Comparison of ENCODE assay signal across 13 cellular contexts in genomic region chr14:51871846-51872245, GRCh38. TPM values are rescaled to one million over a fixed set of nuclear protein-coding genes. Genes with fewer than 3 reads are reported as not detected.
DNase-seq lines count a peak whose midpoint lies in the region; ATAC-seq, FAIRE-seq and TF ChIP-seq lines count a peak whose summit lies in the region.
"Had no signal": no experiment of that assay in that cellular context is flagged by ENCODE, and none has a peak within 500 bp of the region (broad histone marks: within the 10 kb centered on the region; RNA-seq: fewer than 3 reads in every experiment).

No MANE protein-coding gene starts in this region.

- BruUV-seq in PC-9 (replicated peaks; lab: Mats Ljungman, UMichigan), result no TSS peak
- BruUV-seq in HepG2 (replicated peaks; lab: Mats Ljungman, UMichigan), result no TSS peak

- POLR2A ChIA-PET in PC-9 (lab: Charles Lee; ENCODE audit: unreplicated experiment) (interaction anchor here (0.5 kb wide), 1 partner anchor 87 kb away, joined by 3 read pairs; no protein-coding TSS in a partner anchor), HepG2 (lab: Yijun Ruan, JAX) (no interaction called here)

- TF ChIP-seq RAD21 in HepG2 (CRISPR knock-in tag; IDR thresholded peaks at IDR 0.05), result no peak

- no peak for FAIRE-seq in HepG2 (lab: Jason Lieb, UNC)
- FAIRE-seq: H54, TTC549 had no signal

- H3K27ac ChIP-seq in PC-9, result 0 out of 2 replicates have a peak overlapping the region, but pooled peaks have one; percentile 78
- no peak overlapping the region for H3K27ac ChIP-seq in endodermal cell (ENCODE audit: low read depth, low read length)
- no peak overlapping the region for H3K27ac ChIP-seq in HepG2 (ENCODE audit: extremely low read length, insufficient read depth, low read length)

- H3K4me3 Mint-ChIP-seq in activated naive CD4-positive, alpha-beta T cell treated with anti-CD3 and anti-CD28 coated beads, Interleukin-2, amount 50 U/mL, for 24 hours, result peak overlapping the region; percentile 51
- H3K4me3 Mint-ChIP-seq in central memory CD8-positive, alpha-beta T cell, result peak overlapping the region; percentile 64
- no peak overlapping the region for H3K4me3 Mint-ChIP-seq in endodermal cell

- H3K9me3 ChIP-seq in PC-9 (ENCODE audit: insufficient read depth, low read depth) (no peaks in the 10 kb centered on the region), endodermal cell (ENCODE audit: control insufficient read depth, low read length) (no peaks in the 10 kb centered on the region), HepG2 (ENCODE audit: low read length) (no peaks in the 10 kb centered on the region)

- H3K36me3 ChIP-seq in PC-9 (ENCODE audit: low read depth) (no peaks in the 10 kb centered on the region), endodermal cell (ENCODE audit: control insufficient read depth, insufficient read depth, low read length) (no peaks in the 10 kb centered on the region), HepG2 (replicated peaks in 1 of 2; ENCODE audit: control insufficient read depth in 1 of 2, insufficient read depth in 2 of 2, low read length in 2 of 2) (no peaks in the 10 kb centered on the region)

- H3K4me3 ChIP-seq in PC-9 (no peak overlapping the region), endodermal cell (ENCODE audit: low read length) (no peak overlapping the region), foreskin fibroblast (ENCODE audit: low read depth in 1 of 2, low read length in 2 of 2) (no peak overlapping the region), HepG2 (replicated peaks in 1 of 3; ENCODE audit: insufficient read depth in 1 of 3, low read depth in 2 of 3, low read length in 3 of 3) (no peak overlapping the region)

- no peaks in the 10 kb centered on the region for H3K9me3 Mint-ChIP-seq in activated naive CD4-positive, alpha-beta T cell treated with anti-CD3 and anti-CD28 coated beads, Interleukin-2, amount 50 U/mL, for 24 hours
- H3K9me3 Mint-ChIP-seq in central memory CD8-positive, alpha-beta T cell, result no peaks in the 10 kb centered on the region
- H3K9me3 Mint-ChIP-seq in endodermal cell, result no peaks in the 10 kb centered on the region

- whole genome bisulfite sequencing in endodermal cell (ENCODE audit: insufficient coverage in 1 of 2, insufficient read length in 1 of 2), 2 experiments, result 87 to 100% methylated on average over 2 of the region's 2 CpGs
- WGBS in HepG2 (ENCODE audit: low lambda C conversion rate), result 0% methylated on average over 2 of the region's 2 CpGs

- no peak for ATAC-seq in central memory CD8-positive, alpha-beta T cell (replicated peaks; ENCODE audit: extremely low read depth, poor library complexity, severe bottlenecking)
- ATAC-seq in HepG2 (no peak), HG02870 (IDR thresholded peaks at IDR 0.05; ENCODE audit: unreplicated experiment) (no peak)

- H3K4me1 ChIP-seq in PC-9 (replicated peaks; ENCODE audit: insufficient read depth) (peaks cover 30% of the 10 kb centered on the region), endodermal cell (ENCODE audit: control insufficient read depth, insufficient read depth, low read length) (peaks cover 11% of the 10 kb centered on the region), HepG2 (ENCODE audit: insufficient read depth, low read length) (no peaks in the 10 kb centered on the region)

- DNase-seq in activated naive CD4-positive, alpha-beta T cell treated with anti-CD3 and anti-CD28 coated beads, Interleukin-2, amount 50 U/mL, for 16 hours, result no peak
- DNase-seq in PC-9 (no peak), endodermal cell (no peak), foreskin fibroblast (no peak), HepG2 (ENCODE audit: low spot score) (no peak)
- no peak for DNase-seq in central memory CD8-positive, alpha-beta T cell (ENCODE audit: low spot score in 2 of 2)
- DNase-seq: AML-193; amniotic stem cell; stimulated activated naive CD4-positive, alpha-beta T cell had no signal

- TF ChIP-seq CTCF in PC-9 (conservative IDR thresholded peaks at IDR 0.05) (no peak), endodermal cell (conservative IDR thresholded peaks at IDR 0.05) (no peak), foreskin fibroblast (IDR thresholded peaks at IDR 0.05; ENCODE audit: low read depth, low read length) (no peak), HepG2 (CRISPR knock-in tag; IDR thresholded peaks at IDR 0.05) (no peak)

- TF ChIP-seq POLR2A in HepG2 (IDR thresholded peaks at IDR 0.05; ENCODE audit: insufficient read depth in 1 of 2, low read depth in 2 of 2, low read length in 2 of 2), result no peak

- no peaks in the 10 kb centered on the region for H3K9me2 ChIP-seq in PC-9 (ENCODE audit: insufficient read depth)

- intact Hi-C loops in PC-9 (cut with micrococcal nuclease; ENCODE audit: unreplicated experiment), result no loop called here
- intact Hi-C loops in HepG2 (cut with micrococcal nuclease; ENCODE audit: unreplicated experiment), result no loop called here

- H3F3A ChIP-seq in PC-9 (ENCODE audit: insufficient read depth, low read depth), result peaks cover 19% of the 10 kb centered on the region; the same call in 1 of the 2 replicates

- CTCF ChIA-PET in PC-9 (lab: Charles Lee) (no interaction called here), HepG2 (lab: Yijun Ruan, JAX; ENCODE audit: low intra/inter-chr PET ratio, low total read pairs) (no interaction called here)

- in situ Hi-C loops in HepG2 (cut with HindIII; ENCODE audit: extremely low pct_ligation_motif_present, low pct_unique_long_range_greater_than_20kb), result no loop called here

- H3K27me3 ChIP-seq in PC-9 (ENCODE audit: insufficient read depth, low read depth) (no peaks in the 10 kb centered on the region), endodermal cell (ENCODE audit: control insufficient read depth, insufficient read depth, low read length, poor library complexity, severe bottlenecking) (no peaks in the 10 kb centered on the region), HepG2 (ENCODE audit: control insufficient read depth in 1 of 2, insufficient read depth in 2 of 2, low read length in 2 of 2) (peaks cover 0 to 3% of the 10 kb centered on the region in 2 experiments; a peak in 1 of 5 replicates)

- H4K20me1 ChIP-seq in PC-9 (ENCODE audit: insufficient read depth) (no peaks in the 10 kb centered on the region), HepG2 (ENCODE audit: insufficient read depth, low read length) (no peaks in the 10 kb centered on the region)

- H2AFZ ChIP-seq in PC-9 (no peak overlapping the region), HepG2 (ENCODE audit: low read length) (no peak overlapping the region)

- TF ChIP-seq EP300 in HepG2 (IDR thresholded peaks at IDR 0.05; ENCODE audit: low read depth in 2 of 2, low read length in 2 of 2) (no peak), HepG2 (CRISPR knock-in tag; IDR thresholded peaks at IDR 0.05; ENCODE audit: borderline replicate concordance) (no peak)

- H3K27me3 Mint-ChIP-seq in activated naive CD4-positive, alpha-beta T cell treated with anti-CD3 and anti-CD28 coated beads, Interleukin-2, amount 50 U/mL, for 24 hours, result no peaks in the 10 kb centered on the region
- no peaks in the 10 kb centered on the region for H3K27me3 Mint-ChIP-seq in central memory CD8-positive, alpha-beta T cell
- no peaks in the 10 kb centered on the region for H3K27me3 Mint-ChIP-seq in endodermal cell (ENCODE audit: insufficient read depth)

- H3K9ac ChIP-seq in endodermal cell (ENCODE audit: extremely low read depth, low read length, poor library complexity, severe bottlenecking) (no peak overlapping the region), HepG2 (ENCODE audit: insufficient read depth, low read depth, low read length) (no peak overlapping the region)

- peak overlapping the region; percentile 66 for H3K27ac Mint-ChIP-seq in activated naive CD4-positive, alpha-beta T cell treated with anti-CD3 and anti-CD28 coated beads, Interleukin-2, amount 50 U/mL, for 24 hours
- no peak overlapping the region for H3K27ac Mint-ChIP-seq in central memory CD8-positive, alpha-beta T cell (ENCODE audit: low read depth)
- H3K27ac Mint-ChIP-seq in endodermal cell, result no peak overlapping the region

- H3K4me2 ChIP-seq in PC-9 (no peak overlapping the region), HepG2 (ENCODE audit: low read depth, low read length) (no peak overlapping the region)

- peaks cover 14% of the 10 kb centered on the region for H3K36me3 Mint-ChIP-seq in activated naive CD4-positive, alpha-beta T cell treated with anti-CD3 and anti-CD28 coated beads, Interleukin-2, amount 50 U/mL, for 24 hours
- peaks cover 36% of the 10 kb centered on the region for H3K36me3 Mint-ChIP-seq in central memory CD8-positive, alpha-beta T cell (ENCODE audit: insufficient read depth)
- no peaks in the 10 kb centered on the region for H3K36me3 Mint-ChIP-seq in endodermal cell (ENCODE audit: low read depth)

- H3K4me1 Mint-ChIP-seq in activated naive CD4-positive, alpha-beta T cell treated with anti-CD3 and anti-CD28 coated beads, Interleukin-2, amount 50 U/mL, for 24 hours, result peaks cover 44% of the 10 kb centered on the region
- H3K4me1 Mint-ChIP-seq in central memory CD8-positive, alpha-beta T cell, result peaks cover 52% of the 10 kb centered on the region
- H3K4me1 Mint-ChIP-seq in endodermal cell, result peaks cover 30% of the 10 kb centered on the region

- H3K79me2 ChIP-seq in PC-9 (ENCODE audit: low read depth) (no peaks in the 10 kb centered on the region), HepG2 (ENCODE audit: insufficient read depth, low read length) (no peaks in the 10 kb centered on the region)

RNA-seq across cellular contexts. Expression of gene GNG2, which starts 11.4 kb away (rescaled TPM):
- 0.33 TPM in 1 of 2 replicates, not detected in the other for total RNA-seq in PC-9 (2021)
- total RNA-seq in endodermal cell, result 10 to 100 TPM; 47.9 to 51.6 TPM
- 92.2 TPM for polyA plus RNA-seq in endodermal cell (2013, experiment 1 of 2)
- 85.9 TPM for polyA plus RNA-seq in endodermal cell (2013, experiment 2 of 2)
- total RNA-seq in HepG2 (2016; rRNA removed; fragmentation: Illumina TruSeq; extraction: Trizol), result not detected in 2 replicates
- total RNA-seq in HepG2 (2016; cell fraction: cytosol; rRNA removed; fragmentation: Illumina TruSeq; extraction: Trizol; ENCODE audit: low read depth), result not detected in 2 replicates
- not detected in 2 replicates for total RNA-seq in HepG2 (2016; cell fraction: insoluble cytoplasmic fraction; rRNA removed; fragmentation: Illumina TruSeq; extraction: Trizol)
- not detected in 2 replicates for total RNA-seq in HepG2 (2016; cell fraction: membrane; rRNA removed; fragmentation: Illumina TruSeq; extraction: Trizol)
- total RNA-seq in HepG2 (2016; cell fraction: nucleus; rRNA removed; fragmentation: Illumina TruSeq; extraction: Trizol), result not detected in 2 replicates
- not detected in 2 replicates for polyA plus RNA-seq in HepG2 (2011; rRNA removed)
- not detected in 2 replicates for polyA plus RNA-seq in HepG2 (2011; cell fraction: cytosol; rRNA removed)
- not detected in 2 replicates for polyA plus RNA-seq in HepG2 (2011; cell fraction: nucleus; rRNA removed)
- polyA plus RNA-seq in HepG2 (2012), result not detected in 2 replicates
- polyA plus RNA-seq in HepG2 (2016; cell fraction: cytosol; fragmentation: Illumina TruSeq; extraction: Trizol; ENCODE audit: low read depth), result not detected in 2 replicates
- polyA plus RNA-seq in HepG2 (2016; cell fraction: insoluble cytoplasmic fraction; fragmentation: Illumina TruSeq; extraction: Trizol; ENCODE audit: low read depth), result not detected in 2 replicates
- not detected in 2 replicates for polyA plus RNA-seq in HepG2 (2016; cell fraction: membrane; fragmentation: Illumina TruSeq; extraction: Trizol; ENCODE audit: low read depth)
- polyA plus RNA-seq in HepG2 (2016; cell fraction: nucleus; fragmentation: Illumina TruSeq; extraction: Trizol; ENCODE audit: insufficient read depth, low read depth), result not detected in 2 replicates
- polyA minus RNA-seq in HepG2 (2011; rRNA and poly(A)+ RNA removed; ENCODE audit: low replicate concordance), result 0.42 TPM in 1 of 2 replicates, not detected in the other
- not detected in 2 replicates for polyA minus RNA-seq in HepG2 (2011; cell fraction: cytosol; rRNA and poly(A)+ RNA removed)
- polyA minus RNA-seq in HepG2 (2011; cell fraction: nucleus; rRNA and poly(A)+ RNA removed), result not detected in 2 replicates

Comparison
In these comparisons a context has a peak if more than half of its experiments do, and no peak if none do; other contexts are left out.
1. RNA of gene GNG2, which starts 11.4 kb away (total RNA-seq): 47.9 to 51.6 TPM in endodermal cell; 0.33 TPM in PC-9 and not detected in HepG2; every median in the first group is over 10 times any median in the second.